15 cellular contexts compared by ENCODE assay signal in the genomic region with DNA sequence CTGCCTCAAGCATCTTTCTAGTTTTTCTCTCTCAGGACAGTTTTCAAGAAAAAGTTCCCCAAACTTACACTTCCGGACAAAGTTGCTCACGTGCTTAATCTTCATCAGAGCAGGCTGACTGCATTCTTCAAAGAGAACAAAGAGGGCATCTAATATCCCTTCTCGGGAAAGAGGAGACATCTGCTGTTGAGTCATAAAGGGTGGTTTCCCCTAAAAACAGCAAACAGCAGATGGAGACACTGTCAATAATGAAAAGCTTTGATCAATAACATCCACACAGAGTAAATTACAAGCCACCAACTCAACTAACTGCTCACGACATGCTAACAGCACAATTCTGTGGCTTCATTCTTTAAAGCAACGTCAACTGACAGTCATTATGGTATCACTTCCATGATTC. TPM values are rescaled to one million over a fixed set of nuclear protein-coding genes. Genes with fewer than 3 reads are reported as not detected.
A peak's percentile ranks its signal among the peaks of the same experiment; 100 is the strongest.
DNase-seq lines count a peak whose midpoint lies in the region; ATAC-seq, FAIRE-seq and TF ChIP-seq lines count a peak whose summit lies in the region.
"Had no signal": no experiment of that assay in that cellular context is flagged by ENCODE, and none has a peak within 500 bp of the region (broad histone marks: within the 10 kb centered on the region; RNA-seq: fewer than 3 reads in every experiment).

No MANE protein-coding gene starts in this region.

- H3K9me3 ChIP-seq in T-helper 17 cell (ENCODE audit: control insufficient read depth, low read length, poor library complexity, severe bottlenecking): no peaks in the 10 kb centered on the region
- H3K9me3 ChIP-seq: thoracic aorta had no signal

- H3K27me3 Mint-ChIP-seq in T-helper 17 cell: no peaks in the 10 kb centered on the region
- H3K27me3 Mint-ChIP-seq: activated B cell treated with CpG ODN at 0.5 μM for 24 hours had no signal

- DNase-seq in NCI-H2171 treated with DMSO at 0.1 percent for 48 hours (lab: John Stamatoyannopoulos, UW) (peak; percentile 60), NCI-H2171 (lab: John Stamatoyannopoulos, UW) (no peak), T-helper 17 cell (no peak), fibroblast of peridontal ligament (ENCODE audit: extremely low read depth) (peak; percentile 87), GM12891 (ENCODE audit: insufficient read length, low spot score) (no peak)
- DNase-seq in activated CD4-positive, alpha-beta T cell treated with anti-CD3 and anti-CD28 coated beads for 1 hour: no peak
- no peak for DNase-seq in stimulated activated naive CD4-positive, alpha-beta T cell treated with Interleukin-2 at 50 U/mL for 16 hours (lab: John Stamatoyannopoulos, UW)
- DNase-seq: activated B cell treated with CpG ODN at 0.5 μM for 24 hours; activated CD8-positive, alpha-beta memory T cell treated with anti-CD3 and anti-CD28 coated beads, Interleukin-2, amount 50 U/mL, for 4 hours; mesendoderm; stimulated activated CD4-positive, alpha-beta T cell treated with anti-CD3 and anti-CD28 coated beads, Interleukin-12 subunit alpha, Interleukin-12 subunit beta, amount 100 ng/mL, for 4 hours had no signal

- FAIRE-seq in GM12891 (lab: Jason Lieb, UNC): no peak

- peaks cover 3% of the 10 kb centered on the region for H3K4me1 Mint-ChIP-seq in T-helper 17 cell
- H3K4me1 Mint-ChIP-seq: activated B cell treated with CpG ODN at 0.5 μM for 24 hours had no signal

- no peak overlapping the region for H3K4me3 Mint-ChIP-seq in T-helper 17 cell
- H3K4me3 Mint-ChIP-seq: activated B cell treated with CpG ODN at 0.5 μM for 24 hours had no signal

- peak; percentile 48 for ATAC-seq in T-helper 17 cell
- ATAC-seq: activated naive CD4-positive, alpha-beta T cell treated with anti-CD3 and anti-CD28 coated beads, Interleukin-2, amount 50 U/mL, for 72 hours had no signal

- H3K27ac Mint-ChIP-seq in T-helper 17 cell: no peak overlapping the region
- H3K27ac Mint-ChIP-seq: activated B cell treated with CpG ODN at 0.5 μM for 24 hours; activated naive CD4-positive, alpha-beta T cell treated with anti-CD3 and anti-CD28 coated beads, Interleukin-2, amount 50 U/mL, for 72 hours had no signal

- H3K36me3 Mint-ChIP-seq in T-helper 17 cell (ENCODE audit: low read depth): no peaks in the 10 kb centered on the region

- H3K4me3 ChIP-seq in skin epidermis: no peak overlapping the region
- H3K4me3 ChIP-seq: SK-N-MC, thoracic aorta had no signal

- no peak for TF ChIP-seq POLR2A in GM12891 (IDR thresholded peaks at IDR 0.05; ENCODE audit: low read depth, low read length)

- H3K27ac ChIP-seq in skin epidermis: peak overlapping the region in 18 of 21 experiments; percentile 17 to 85 (median 67)
- H3K27ac ChIP-seq: SK-N-MC, thoracic aorta had no signal

TF ChIP-seq in GM12891, 5 proteins besides CTCF, POLR2A, EP300 and RAD21:
- TF ChIP-seq SPI1 (IDR thresholded peaks at IDR 0.05; ENCODE audit: low read depth, low read length) (no peak), PAX5 (IDR thresholded peaks at IDR 0.05; ENCODE audit: insufficient read depth, low read length, severe bottlenecking) (no peak), POU2F2 (IDR thresholded peaks at IDR 0.05; ENCODE audit: low read depth, low read length) (no peak), TAF1 (IDR thresholded peaks at IDR 0.05; ENCODE audit: low read depth, low read length) (no peak), POLR2AphosphoS5 (IDR thresholded peaks at IDR 0.05; ENCODE audit: low read depth, low read length) (no peak)

RNA-seq across cellular contexts. Expression of gene CIT, which starts 8.1 kb away (rescaled TPM):
- total RNA-seq in T-helper 17 cell: 1 to 10 TPM; 1.6 to 2.5 TPM
- polyA plus RNA-seq in GM12891 (2012; ENCODE audit: low read depth, missing spikeins): 10.3 TPM

Comparison
In these comparisons a context has a peak if more than half of its experiments do, and no peak if none do; other contexts are left out.
1. DNase-seq: peak in NCI-H2171 treated with DMSO at 0.1 percent for 48 hours (single experiment) and fibroblast of peridontal ligament (single experiment); none in NCI-H2171 (single experiment), T-helper 17 cell (0 of 3), activated CD4-positive, alpha-beta T cell treated with anti-CD3 and anti-CD28 coated beads for 1 hour (single experiment), GM12891 (single experiment) and stimulated activated naive CD4-positive, alpha-beta T cell treated with Interleukin-2 at 50 U/mL for 16 hours (single experiment).